In the genomic region with DNA sequence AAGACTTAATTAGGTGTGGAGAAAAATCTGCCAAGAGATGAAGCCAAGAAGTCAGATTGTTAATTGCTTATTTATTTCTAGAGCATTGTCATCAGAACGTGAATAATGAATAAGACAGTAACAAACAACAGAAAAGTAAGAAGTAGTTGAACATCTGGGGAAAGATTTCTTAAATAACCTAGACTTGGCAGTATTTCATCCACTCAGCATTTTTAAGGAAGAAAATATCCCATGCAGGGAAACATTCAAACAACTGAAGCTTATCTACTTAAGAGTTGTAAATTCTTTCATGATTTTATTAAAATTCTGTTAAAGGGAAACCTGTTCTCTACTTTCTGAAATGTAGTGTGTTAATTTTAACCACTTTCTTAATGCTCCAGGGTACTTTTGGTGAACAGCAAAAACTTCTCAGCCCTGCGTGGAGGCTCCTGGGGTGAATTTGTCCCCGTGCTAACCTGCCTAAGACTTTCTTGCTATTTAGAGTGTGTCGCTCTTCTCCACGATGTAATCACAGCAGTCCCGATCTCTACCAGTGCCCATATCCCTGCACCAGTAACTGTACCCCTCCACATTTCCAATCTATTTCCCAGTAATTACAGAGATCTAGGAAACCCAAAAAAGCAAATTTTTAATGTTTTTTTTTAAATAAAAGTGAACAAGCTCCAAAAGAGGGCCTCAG, we compare ENCODE assay signal across 26 cellular contexts.
"Had no signal": no experiment of that assay in that cellular context is flagged by ENCODE, and none has a peak within 500 bp of the region (broad histone marks: within the 10 kb centered on the region; RNA-seq: fewer than 3 reads in every experiment).

No MANE protein-coding gene starts in this region.

- DNase-seq: activated CD4-positive, alpha-beta memory T cell treated with anti-CD3 and anti-CD28 coated beads for 36 hours; activated CD4-positive, alpha-beta T cell treated with anti-CD3 and anti-CD28 coated beads, Interleukin-2, amount 10 ng/mL, durations not matched to agents 7 days and 5 days; activated CD4-positive, CD25-positive, alpha-beta regulatory T cell; activated CD8-positive, alpha-beta memory T cell treated with anti-CD3 and anti-CD28 coated beads for 24 hours; activated effector memory CD4-positive, alpha-beta T cell treated with anti-CD3 and anti-CD28 coated beads, Interleukin-2, amount 50 U/mL, for 16 hours; activated naive CD4-positive, alpha-beta T cell treated with Interleukin-2 at 50 U/mL for 16 hours; activated naive CD8-positive, alpha-beta T cell treated with anti-CD3 and anti-CD28 coated beads, Interleukin-2, amount 50 U/mL, for 24 hours; activated T-cell treated with anti-CD3 and anti-CD28 coated beads, Interleukin-2, amount 50 U/mL, for 4 hours; amniotic stem cell; Karpas-422; MM.1S; NCI-H1105; NCI-H1436; NCI-H1694 treated with DMSO at 0.1 percent for 48 hours; NCI-H2029 treated with DMSO at 0.1 percent for 48 hours; NCI-H345; NCI-H510A; NCI-H69; NK-92 treated with Interleukin-12 subunit alpha and Interleukin-12 subunit beta, amount 100 ng/mL, for 24 hours; OCI-M1; RPMI8226; SHP77; T-helper 1 cell had no signal

- H3K27ac ChIP-seq: VCaP had no signal

- ATAC-seq: activated naive CD4-positive, alpha-beta T cell treated with anti-CD3 and anti-CD28 coated beads, Interleukin-2, amount 50 U/mL, for 72 hours; activated naive CD8-positive, alpha-beta T cell treated with anti-CD3 and anti-CD28 coated beads, Interleukin-2, amount 50 U/mL, for 24 hours; activated T-cell treated with anti-CD3 and anti-CD28 coated beads, Interleukin-2, amount 50 U/mL, for 4 hours; Panc1 had no signal
